1 cellular context compared by ENCODE assay signal in genomic region chr17:44565866-44566443, GRCh38.
TF ChIP-seq lines count a peak whose summit lies in the region.

No MANE protein-coding gene starts in this region.

TF ChIP-seq in HCT116, 20 proteins besides CTCF, POLR2A, EP300 and RAD21 (continued from another document):
- TF ChIP-seq ATF3 (IDR thresholded peaks at IDR 0.05) (no peak), SRF (IDR thresholded peaks at IDR 0.05; ENCODE audit: low read depth) (no peak), ELF1 (IDR thresholded peaks at IDR 0.05; ENCODE audit: borderline replicate concordance, low read depth) (no peak), EGR1 (IDR thresholded peaks at IDR 0.05; ENCODE audit: low read depth) (no peak), EZH2 (IDR thresholded peaks at IDR 0.05) (no peak), CEBPB (IDR thresholded peaks at IDR 0.05; ENCODE audit: low read depth) (no peak)
TF ChIP-seq in HCT116: peak in this region for 0.
